ENCODE assay signal across 20 cellular contexts in the genomic region with DNA sequence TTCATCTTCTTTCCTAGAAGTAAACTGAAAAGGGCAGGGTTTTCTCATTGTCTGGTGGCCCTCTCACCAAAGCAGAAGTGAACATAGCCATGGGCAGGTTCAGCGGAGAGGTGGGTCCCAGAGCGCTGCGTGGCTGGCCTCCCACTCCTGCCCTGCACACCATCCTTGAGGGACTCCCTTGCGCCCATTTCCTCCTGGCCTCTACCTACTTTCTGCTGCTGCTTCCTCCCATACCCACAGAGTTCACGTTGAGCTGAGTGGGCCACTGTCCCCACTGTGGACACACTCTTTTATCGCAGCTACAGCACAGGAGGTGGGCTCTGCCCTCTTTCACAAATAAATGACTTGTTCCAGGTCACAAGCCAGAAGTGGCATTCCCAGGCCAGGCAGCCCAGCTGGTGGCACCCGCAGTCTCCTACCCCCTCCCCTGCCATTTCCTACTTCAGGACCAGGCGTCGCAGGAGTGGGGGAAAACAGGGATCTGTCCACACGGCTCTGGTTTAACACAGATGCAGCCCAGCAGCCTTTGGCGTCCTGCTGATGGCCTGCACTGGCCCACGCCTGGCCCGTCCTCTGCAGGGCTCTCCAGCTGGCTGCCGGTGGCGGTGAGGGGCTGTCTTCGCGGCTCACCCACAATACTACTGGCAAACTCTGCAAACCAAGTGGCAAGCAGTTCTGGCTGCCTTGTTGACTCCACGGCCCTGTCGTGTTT. TPM values are rescaled to one million over a fixed set of nuclear protein-coding genes. Genes with fewer than 3 reads are reported as not detected.
A peak's percentile ranks its signal among the peaks of the same experiment; 100 is the strongest.
DNase-seq lines count a peak whose midpoint lies in the region; ATAC-seq lines count a peak whose summit lies in the region.
"Had no signal": no experiment of that assay in that cellular context is flagged by ENCODE, and none has a peak within 500 bp of the region (broad histone marks: within the 10 kb centered on the region; RNA-seq: fewer than 3 reads in every experiment).

No MANE protein-coding gene starts in this region.

- intact Hi-C loops in activated CD4-positive, alpha-beta T cell treated with anti-CD3 and anti-CD28 coated beads for 36 hours (cut with DNase I, micrococcal nuclease): no loop called here

- H3K36me3 ChIP-seq in thymus (ENCODE audit: control insufficient read depth, insufficient read depth): peaks cover 44% of the 10 kb centered on the region

- CTCF ChIA-PET in activated CD4-positive, alpha-beta T cell treated with anti-CD3 and anti-CD28 coated beads for 36 hours (lab: Charles Lee): interaction anchor here (0.6 to 3.0 kb wide), 2 partner anchors 11 to 1166 kb away, joined by 3 to 12 read pairs; no protein-coding TSS in a partner anchor

- peaks cover 56% of the 10 kb centered on the region for H3K4me1 ChIP-seq in thymus (ENCODE audit: control insufficient read depth, insufficient read depth, low read length)

- DNase-seq in activated CD4-positive, alpha-beta T cell treated with anti-CD3 and anti-CD28 coated beads for 36 hours: no peak
- DNase-seq in activated CD4-positive, alpha-beta T cell treated with anti-CD3 and anti-CD28 coated beads, Interleukin-2, amount 50 U/mL, for 48 hours: no peak
- DNase-seq in stimulated activated naive CD8-positive, alpha-beta T cell treated with anti-CD3 and anti-CD28 coated beads, Interleukin-15, Interleukin-2, amounts not matched to agents 100 U/mL and 50 U/mL, for 24 hours: no peak
- no peak for DNase-seq in activated naive CD8-positive, alpha-beta T cell treated with anti-CD3 and anti-CD28 coated beads for 36 hours
- DNase-seq: Caco-2, GF-D8, H9, Karpas-422, MG63, NCI-H1092, NCI-H1436 treated with DMSO at 0.1 percent for 48 hours, NCI-H2029, NCI-H345, NCI-H526 had no signal

- H3K4me3 ChIP-seq in thymus (ENCODE audit: low read length): no peak overlapping the region
- H3K4me3 ChIP-seq: MG63, SJSA1 had no signal

- no peaks in the 10 kb centered on the region for H3K9me3 Mint-ChIP-seq in activated CD4-positive, alpha-beta T cell treated with anti-CD3 and anti-CD28 coated beads for 36 hours (ENCODE audit: low read depth)
- H3K9me3 Mint-ChIP-seq in stimulated activated naive CD8-positive, alpha-beta T cell treated with anti-CD3 and anti-CD28 coated beads, Interleukin-15, Interleukin-2, amounts not matched to agents 100 ng/mL and 50 ng/mL, for 24 hours: no peaks in the 10 kb centered on the region
- H3K9me3 Mint-ChIP-seq in activated naive CD8-positive, alpha-beta T cell treated with anti-CD3 and anti-CD28 coated beads for 36 hours: no peaks in the 10 kb centered on the region
- H3K9me3 Mint-ChIP-seq: H9 had no signal

- H3K9me3 ChIP-seq in thymus (ENCODE audit: control insufficient read depth): no peaks in the 10 kb centered on the region
- H3K9me3 ChIP-seq: Caco-2, MG63, SJSA1 had no signal

- ATAC-seq in activated CD4-positive, alpha-beta T cell treated with anti-CD3 and anti-CD28 coated beads for 36 hours: no peak
- no peak for ATAC-seq in stimulated activated naive CD8-positive, alpha-beta T cell treated with anti-CD3 and anti-CD28 coated beads, Interleukin-15, Interleukin-2, amounts not matched to agents 100 U/mL and 50 U/mL, for 24 hours
- ATAC-seq in GM21390 (IDR thresholded peaks at IDR 0.05; ENCODE audit: unreplicated experiment) (no peak), HG02981 (IDR thresholded peaks at IDR 0.05; ENCODE audit: unreplicated experiment) (no peak)

- H3K4me3 Mint-ChIP-seq in activated CD4-positive, alpha-beta T cell treated with anti-CD3 and anti-CD28 coated beads for 36 hours: no peak overlapping the region
- H3K4me3 Mint-ChIP-seq in stimulated activated naive CD8-positive, alpha-beta T cell treated with anti-CD3 and anti-CD28 coated beads, Interleukin-15, Interleukin-2, amounts not matched to agents 100 ng/mL and 50 ng/mL, for 24 hours: no peak overlapping the region
- no peak overlapping the region for H3K4me3 Mint-ChIP-seq in activated naive CD8-positive, alpha-beta T cell treated with anti-CD3 and anti-CD28 coated beads for 36 hours

- H3K36me3 Mint-ChIP-seq in activated CD4-positive, alpha-beta T cell treated with anti-CD3 and anti-CD28 coated beads for 36 hours (ENCODE audit: low read depth): peaks cover 43% of the 10 kb centered on the region
- H3K36me3 Mint-ChIP-seq in stimulated activated naive CD8-positive, alpha-beta T cell treated with anti-CD3 and anti-CD28 coated beads, Interleukin-15, Interleukin-2, amounts not matched to agents 100 ng/mL and 50 ng/mL, for 24 hours (ENCODE audit: low read depth): peaks cover 54% of the 10 kb centered on the region
- H3K36me3 Mint-ChIP-seq in activated naive CD8-positive, alpha-beta T cell treated with anti-CD3 and anti-CD28 coated beads for 36 hours: peaks cover 38% of the 10 kb centered on the region

- H3K4me1 Mint-ChIP-seq in activated CD4-positive, alpha-beta T cell treated with anti-CD3 and anti-CD28 coated beads for 36 hours: peaks cover 33% of the 10 kb centered on the region
- peaks cover 30% of the 10 kb centered on the region for H3K4me1 Mint-ChIP-seq in stimulated activated naive CD8-positive, alpha-beta T cell treated with anti-CD3 and anti-CD28 coated beads, Interleukin-15, Interleukin-2, amounts not matched to agents 100 ng/mL and 50 ng/mL, for 24 hours (ENCODE audit: low read depth)
- H3K4me1 Mint-ChIP-seq in activated naive CD8-positive, alpha-beta T cell treated with anti-CD3 and anti-CD28 coated beads for 36 hours: peaks cover 42% of the 10 kb centered on the region

- H3K27ac ChIP-seq in thymus (ENCODE audit: low read depth): peak overlapping the region; percentile 86
- H3K27ac ChIP-seq: 22Rv1, SJSA1 had no signal

- WGBS in thymus: 90% methylated on average over 19 of the region's 19 CpGs

- H3K27me3 Mint-ChIP-seq in activated CD4-positive, alpha-beta T cell treated with anti-CD3 and anti-CD28 coated beads for 36 hours: no peaks in the 10 kb centered on the region
- no peaks in the 10 kb centered on the region for H3K27me3 Mint-ChIP-seq in stimulated activated naive CD8-positive, alpha-beta T cell treated with anti-CD3 and anti-CD28 coated beads, Interleukin-15, Interleukin-2, amounts not matched to agents 100 ng/mL and 50 ng/mL, for 24 hours
- no peaks in the 10 kb centered on the region for H3K27me3 Mint-ChIP-seq in activated naive CD8-positive, alpha-beta T cell treated with anti-CD3 and anti-CD28 coated beads for 36 hours

- H3K27me3 ChIP-seq in thymus (ENCODE audit: control insufficient read depth, insufficient read depth): no peaks in the 10 kb centered on the region
- H3K27me3 ChIP-seq: MG63, SJSA1 had no signal

- H3K27ac Mint-ChIP-seq in activated CD4-positive, alpha-beta T cell treated with anti-CD3 and anti-CD28 coated beads for 36 hours: peak overlapping the region; percentile 34
- H3K27ac Mint-ChIP-seq in stimulated activated naive CD8-positive, alpha-beta T cell treated with anti-CD3 and anti-CD28 coated beads, Interleukin-15, Interleukin-2, amounts not matched to agents 100 ng/mL and 50 ng/mL, for 24 hours: peak overlapping the region; percentile 52
- H3K27ac Mint-ChIP-seq in activated naive CD8-positive, alpha-beta T cell treated with anti-CD3 and anti-CD28 coated beads for 36 hours: peak overlapping the region; percentile 13

- POLR2A ChIA-PET in activated CD4-positive, alpha-beta T cell treated with anti-CD3 and anti-CD28 coated beads for 36 hours (lab: Charles Lee): no interaction called here

RNA-seq across cellular contexts. Expression of a gene that starts 4.9 kb away (rescaled TPM):
- total RNA-seq in activated CD4-positive, alpha-beta T cell treated with anti-CD3 and anti-CD28 coated beads for 36 hours: 10 to 100 TPM; 47.1 to 97.1 TPM
- 100 to 1,000 TPM; 137 to 147 TPM for total RNA-seq in activated naive CD8-positive, alpha-beta T cell treated with anti-CD3 and anti-CD28 coated beads for 36 hours
- polyA plus RNA-seq in thymus: 143 TPM

RNA-seq across cellular contexts. Expression of a gene that starts 33.8 kb away (rescaled TPM):
- total RNA-seq in activated CD4-positive, alpha-beta T cell treated with anti-CD3 and anti-CD28 coated beads for 36 hours: 1 to 10 TPM; 2.2 to 3.2 TPM
- 1 to 10 TPM in 1 of 2 experiments, under 1 TPM in 1; 0.87 to 1.7 TPM for total RNA-seq in activated naive CD8-positive, alpha-beta T cell treated with anti-CD3 and anti-CD28 coated beads for 36 hours
- 4.0 TPM for polyA plus RNA-seq in thymus

RNA-seq across cellular contexts. Expression of a gene that starts 37.7 kb away (rescaled TPM):
- 100 to 1,000 TPM; 110 to 126 TPM for total RNA-seq in activated CD4-positive, alpha-beta T cell treated with anti-CD3 and anti-CD28 coated beads for 36 hours
- total RNA-seq in activated naive CD8-positive, alpha-beta T cell treated with anti-CD3 and anti-CD28 coated beads for 36 hours: 100 to 1,000 TPM; 112 TPM
- polyA plus RNA-seq in thymus: 90.9 TPM

RNA-seq across cellular contexts. Expression of a gene that starts 43.1 kb away (rescaled TPM):
- total RNA-seq in activated CD4-positive, alpha-beta T cell treated with anti-CD3 and anti-CD28 coated beads for 36 hours: 1 to 10 TPM; 1.5 to 2.0 TPM
- total RNA-seq in activated naive CD8-positive, alpha-beta T cell treated with anti-CD3 and anti-CD28 coated beads for 36 hours: 1 to 10 TPM; 1.1 to 1.4 TPM
- 3.2 TPM for polyA plus RNA-seq in thymus
